Comparison of ENCODE assay signal across 8 cellular contexts in the genomic region with DNA sequence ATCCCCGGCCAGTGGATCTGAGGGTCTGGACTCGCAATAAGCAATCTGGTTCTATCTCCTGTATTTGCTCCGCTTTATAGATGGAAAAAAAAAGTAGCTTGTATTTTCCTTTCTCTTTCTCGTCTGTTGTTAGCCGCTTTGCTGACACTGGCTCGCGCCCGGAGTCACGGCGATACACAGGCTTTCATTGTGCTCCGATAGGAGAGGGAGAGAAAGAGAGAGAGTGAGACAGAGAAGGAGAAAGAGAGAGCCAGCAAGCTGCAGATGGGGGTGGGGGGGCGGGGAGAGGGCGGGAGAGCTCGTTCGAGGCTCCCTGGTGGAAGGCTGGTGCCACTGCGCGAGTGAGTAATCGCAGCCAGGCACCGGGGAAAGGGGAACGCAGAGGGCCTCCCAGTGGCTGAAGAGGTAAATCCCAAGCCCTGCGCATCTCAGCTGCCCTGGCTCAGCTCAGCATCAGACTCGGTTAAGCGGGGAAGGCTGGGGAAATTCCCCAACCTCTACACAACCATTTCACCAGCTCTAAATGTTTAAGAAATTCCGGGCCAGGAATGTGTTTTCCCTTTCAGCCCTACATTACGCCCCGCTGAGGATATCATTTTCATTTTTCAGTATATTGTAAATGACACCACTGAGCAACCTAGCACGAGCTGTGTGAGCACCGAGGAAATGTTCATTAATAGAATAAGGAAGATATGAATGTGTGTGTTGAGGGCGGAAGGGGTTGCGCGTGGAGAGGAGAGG. TPM values are rescaled to one million over a fixed set of nuclear protein-coding genes. Genes with fewer than 3 reads are reported as not detected.
DNase-seq lines count a peak whose midpoint lies in the region; ATAC-seq and TF ChIP-seq lines count a peak whose summit lies in the region.

Gene MAML2, minus strand, starts transcription at position 225 of the 741 bp plus-strand sequence. CDS start 1,300 bp downstream, outside the sequence.

- CTCF ChIA-PET in Calu3 (lab: Charles Lee), result interaction anchor here (0.6 to 2.8 kb wide), 25 partner anchors 14 to 507 kb away, joined by 3 to 28 read pairs (median 4); partner anchors contain the start of genes CCDC82 and JRKL

- DNase-seq in Calu3 (peak; percentile 87), activated T-cell treated with anti-CD3 and anti-CD28 coated beads for 1 hour (ENCODE audit: low read depth) (peak; percentile 79), epithelial cell of esophagus (ENCODE audit: low read depth) (peak; percentile 94)
- peak; percentile 79 to 84 for DNase-seq in stimulated activated CD8-positive, alpha-beta memory T cell treated with anti-CD3 and anti-CD28 coated beads, Interleukin-2, amount 100 ng/mL, for 48 hours (ENCODE audit: low read depth in 2 of 2)

- H3K27ac Mint-ChIP-seq in Calu3 (ENCODE audit: unreplicated experiment), result peak within 1 kb of the TSS; percentile 97

- peak; percentile 73 for ATAC-seq in GM21447 (IDR thresholded peaks at IDR 0.05; ENCODE audit: unreplicated experiment)

- H3K36me3 Mint-ChIP-seq in Calu3 (ENCODE audit: insufficient read depth, unreplicated experiment), result peaks cover 49% of the 10 kb centered on the region

- H3K4me3 ChIP-seq in HUES64 (ENCODE audit: low read length) (peak within 1 kb of the TSS; percentile 84), OCI-LY1 (ENCODE audit: low read depth, low read length, poor library complexity, severe bottlenecking) (peak within 1 kb of the TSS; percentile 65), epithelial cell of esophagus (ENCODE audit: low read length) (peak within 1 kb of the TSS; percentile 93), mononuclear cell (ENCODE audit: low read length) (peak within 1 kb of the TSS; percentile 99)

- peak within 1 kb of the TSS; percentile 73 for H3K4me2 ChIP-seq in OCI-LY1 (ENCODE audit: low read length)

- no peaks in the 10 kb centered on the region for H3K79me2 ChIP-seq in OCI-LY1 (ENCODE audit: insufficient read depth, low read length)

- H3K4me1 ChIP-seq in HUES64 (ENCODE audit: insufficient read depth, low read length) (peaks cover 14% of the 10 kb centered on the region), OCI-LY1 (ENCODE audit: insufficient read depth, low read length, severe bottlenecking) (peaks cover 44% of the 10 kb centered on the region), mononuclear cell (ENCODE audit: insufficient read depth, low read length) (peaks cover 40% of the 10 kb centered on the region)

- no peak within 1 kb of the TSS for H3K27ac ChIP-seq in HUES64 (ENCODE audit: low read depth, low read length)
- peak within 1 kb of the TSS; percentile 62 for H3K27ac ChIP-seq in OCI-LY1 (ENCODE audit: low read depth, low read length, poor library complexity, severe bottlenecking)

- H3K4me1 Mint-ChIP-seq in Calu3 (ENCODE audit: low read depth, unreplicated experiment), result peaks cover 19% of the 10 kb centered on the region

- 15% methylated on average over 31 of the region's 31 CpGs for WGBS in HUES64

- no peaks in the 10 kb centered on the region for H3K36me3 ChIP-seq in HUES64 (ENCODE audit: insufficient read depth, low read length)
- H3K36me3 ChIP-seq in OCI-LY1 (ENCODE audit: insufficient read depth, low read length), result no peaks in the 10 kb centered on the region

- peak within 1 kb of the TSS; percentile 95 for H3K4me3 Mint-ChIP-seq in Calu3 (ENCODE audit: low read depth, unreplicated experiment)

- peak; percentile 80 for TF ChIP-seq CTCF in Calu3 (IDR thresholded peaks at IDR 0.05; ENCODE audit: unreplicated experiment)
- TF ChIP-seq CTCF in OCI-LY1 (IDR thresholded peaks at IDR 0.05; ENCODE audit: low read length), result peak; percentile 68
- TF ChIP-seq CTCF in epithelial cell of esophagus (IDR thresholded peaks at IDR 0.05; ENCODE audit: insufficient read depth, low read depth, low read length, missing control alignments), result peak; percentile 89

- no peaks in the 10 kb centered on the region for H3F3A ChIP-seq in OCI-LY1 (ENCODE audit: insufficient read depth, low read length)

- peak within 1 kb of the TSS; percentile 67 for H2AFZ ChIP-seq in OCI-LY1 (ENCODE audit: low read length)

- H3K9me2 ChIP-seq in OCI-LY1 (ENCODE audit: low read depth, low read length), result no peaks in the 10 kb centered on the region

- no peaks in the 10 kb centered on the region for H3K9me3 Mint-ChIP-seq in Calu3 (ENCODE audit: low read depth, unreplicated experiment)

- no peaks in the 10 kb centered on the region for H4K20me1 ChIP-seq in OCI-LY1 (ENCODE audit: insufficient read depth, low read length)

- intact Hi-C loops in Calu3 (cut with micrococcal nuclease; ENCODE audit: unreplicated experiment), result loop anchor here (2.0 to 5.0 kb wide), 8 partner anchors 28 to 506 kb away; no protein-coding TSS in a partner anchor

- BruUV-seq in Calu3 (replicated peaks; lab: Mats Ljungman, UMichigan), result no TSS peak

- H3K27me3 Mint-ChIP-seq in Calu3 (ENCODE audit: unreplicated experiment), result no peaks in the 10 kb centered on the region

- H3K9ac ChIP-seq in HUES64 (ENCODE audit: low read depth, low read length) (peak within 1 kb of the TSS; percentile 77), OCI-LY1 (ENCODE audit: low read length) (peak within 1 kb of the TSS; percentile 62)

- H3K9me3 ChIP-seq in HUES64 (ENCODE audit: insufficient read depth, low read depth, low read length), result no peaks in the 10 kb centered on the region
- no peaks in the 10 kb centered on the region for H3K9me3 ChIP-seq in OCI-LY1 (ENCODE audit: low read length)
- H3K9me3 ChIP-seq in mononuclear cell (ENCODE audit: low read depth, low read length), result no peaks in the 10 kb centered on the region

- peaks cover 7% of the 10 kb centered on the region; the same call in 1 of the 2 replicates for H3K27me3 ChIP-seq in HUES64 (ENCODE audit: insufficient read depth, low read length)
- no peaks in the 10 kb centered on the region for H3K27me3 ChIP-seq in OCI-LY1 (ENCODE audit: insufficient read depth, low read length)
- H3K27me3 ChIP-seq in mononuclear cell (ENCODE audit: insufficient read depth, low read length), result no peaks in the 10 kb centered on the region

RNA-seq across cellular contexts. Expression of gene MAML2, which starts in this region (rescaled TPM):
- total RNA-seq in Calu3 (2022) (16.7 and 22.7 TPM in 2 replicates), mononuclear cell (48.2 TPM)
- polyA plus RNA-seq in HUES64 (2013, experiment 1 of 2), result 3.7 TPM
- polyA plus RNA-seq in HUES64 (2013, experiment 2 of 2), result 6.8 TPM
